In genomic region chr13:66927562-66927961, GRCh38 we compare ENCODE assay signal across 21 cellular contexts.
"Had no signal": no experiment of that assay in that cellular context is flagged by ENCODE, and none has a peak within 500 bp of the region (broad histone marks: within the 10 kb centered on the region; RNA-seq: fewer than 3 reads in every experiment).

No MANE protein-coding gene starts in this region.

- H3K4me3 ChIP-seq: colonic mucosa, lung, suprapubic skin, vagina had no signal

- H3K27me3 ChIP-seq: colonic mucosa, suprapubic skin, vagina had no signal

- H3K9me3 ChIP-seq: colonic mucosa, suprapubic skin, vagina had no signal

- H3K36me3 ChIP-seq: colonic mucosa, suprapubic skin, vagina had no signal

- H3K27ac ChIP-seq: colonic mucosa, suprapubic skin, vagina had no signal

- FAIRE-seq: frontal cortex, kidney had no signal

- DNase-seq: activated CD4-positive, CD25-positive, alpha-beta regulatory T cell treated with anti-CD3 and anti-CD28 coated beads, Interleukin-2, amount 50 U/mL, for 72 hours; activated CD8-positive, alpha-beta memory T cell treated with anti-CD3 and anti-CD28 coated beads for 24 hours; activated CD8-positive, alpha-beta memory T cell treated with anti-CD3 and anti-CD28 coated beads, Interleukin-2, amount 50 U/mL, for 48 hours; activated effector memory CD4-positive, alpha-beta T cell treated with Interleukin-2 at 50 U/mL for 16 hours; activated naive CD4-positive, alpha-beta T cell treated with anti-CD3 and anti-CD28 coated beads, Interleukin-2, amount 10 ng/mL, durations not matched to agents 7 days and 5 days; activated naive CD8-positive, alpha-beta T cell treated with anti-CD3 and anti-CD28 coated beads, Interleukin-2, amount 50 U/mL, for 24 hours; activated T-cell treated with anti-CD3 and anti-CD28 coated beads, Interleukin-2, amount 50 U/mL, for 48 hours; anterior cingulate cortex; colonic mucosa; endodermal cell; erythroblast; hypothalamus; kidney; occipital lobe; stimulated activated CD4-positive, alpha-beta T cell treated with anti-CD3 and anti-CD28 coated beads, Interleukin-2, amount 100 ng/mL, for 24 hours; T1000; trophoblast cell had no signal
